14 cellular contexts compared by ENCODE assay signal in genomic region chr1:199550384-199551067, GRCh38.
DNase-seq lines count a peak whose midpoint lies in the region; ATAC-seq and TF ChIP-seq lines count a peak whose summit lies in the region.
"Had no signal": no experiment of that assay in that cellular context is flagged by ENCODE, and none has a peak within 500 bp of the region (broad histone marks: within the 10 kb centered on the region; RNA-seq: fewer than 3 reads in every experiment).

No MANE protein-coding gene starts in this region.

- DNase-seq in EH (ENCODE audit: low read depth) = peak; percentile 18
- DNase-seq in NCI-H2107 (lab: John Stamatoyannopoulos, UW) = peak; percentile 4
- DNase-seq in brain microvascular endothelial cell = peak; percentile 28
- peak; percentile 11 for DNase-seq in midbrain (lab: John Stamatoyannopoulos, UW)
- no peak for DNase-seq in stimulated activated CD4-positive, alpha-beta T cell treated with anti-CD3 and anti-CD28 coated beads, Interleukin-4, amount 100 ng/mL, for 24 hours
- DNase-seq: activated CD4-positive, alpha-beta T cell treated with anti-CD3 and anti-CD28 coated beads, Interleukin-2, amount 50 U/mL, for 48 hours; endodermal cell; H7; NCI-H1694; uterus had no signal

- no peaks in the 10 kb centered on the region for H3K36me3 ChIP-seq in brain microvascular endothelial cell (replicated peaks)
- H3K36me3 ChIP-seq: uterus had no signal

- no peaks in the 10 kb centered on the region for H3K27me3 ChIP-seq in brain microvascular endothelial cell (replicated peaks)
- H3K27me3 ChIP-seq: uterus had no signal

- ATAC-seq in GM18867 (IDR thresholded peaks at IDR 0.05; ENCODE audit: unreplicated experiment) = no peak
- no peak for ATAC-seq in GM19455 (IDR thresholded peaks at IDR 0.05; ENCODE audit: unreplicated experiment)
- ATAC-seq in HG03025 (IDR thresholded peaks at IDR 0.05; ENCODE audit: low FRiP score, unreplicated experiment) = no peak
- ATAC-seq: Right ventricle myocardium inferior had no signal

- peak; percentile 48 for TF ChIP-seq CTCF in brain microvascular endothelial cell (IDR thresholded peaks at IDR 0.05; ENCODE audit: low read depth, low read length, missing control alignments)

- H3K4me3 ChIP-seq in brain microvascular endothelial cell (ENCODE audit: low read depth, low read length) = no peak overlapping the region
- H3K4me3 ChIP-seq: uterus had no signal

- in situ Hi-C loops in brain microvascular endothelial cell (cut with HindIII; ENCODE audit: low pct_ligation_motif_present, low sequenced_read_pairs) = no loop called here

- H3K27ac ChIP-seq in brain microvascular endothelial cell = no peak overlapping the region
- H3K27ac ChIP-seq: uterus had no signal
